ENCODE assay signal across 1 cellular context in the genomic region with DNA sequence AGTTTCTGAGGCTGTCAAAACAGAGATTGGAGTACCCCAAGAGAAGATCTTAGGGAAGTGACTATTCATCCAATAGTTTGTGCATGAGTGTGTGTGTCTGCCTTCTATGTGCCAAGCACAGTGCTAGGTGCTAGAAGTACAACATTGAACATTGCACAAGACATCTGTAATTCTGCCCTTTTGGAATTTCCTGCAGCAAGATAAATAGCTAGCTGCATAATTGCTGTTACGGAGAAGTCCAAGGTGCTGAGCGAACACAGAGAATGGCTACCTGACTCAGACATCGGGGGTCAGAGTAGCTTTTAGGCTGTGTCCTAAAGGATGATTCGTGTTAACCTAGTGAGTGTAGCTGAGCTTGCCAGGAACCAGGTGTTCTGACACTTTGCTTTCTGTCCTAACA.
TF ChIP-seq lines count a peak whose summit lies in the region.

No MANE protein-coding gene starts in this region.

TF ChIP-seq in HepG2, 621 proteins besides CTCF, POLR2A, EP300 and RAD21 (continued from another document):
- TF ChIP-seq, protein P1, sequence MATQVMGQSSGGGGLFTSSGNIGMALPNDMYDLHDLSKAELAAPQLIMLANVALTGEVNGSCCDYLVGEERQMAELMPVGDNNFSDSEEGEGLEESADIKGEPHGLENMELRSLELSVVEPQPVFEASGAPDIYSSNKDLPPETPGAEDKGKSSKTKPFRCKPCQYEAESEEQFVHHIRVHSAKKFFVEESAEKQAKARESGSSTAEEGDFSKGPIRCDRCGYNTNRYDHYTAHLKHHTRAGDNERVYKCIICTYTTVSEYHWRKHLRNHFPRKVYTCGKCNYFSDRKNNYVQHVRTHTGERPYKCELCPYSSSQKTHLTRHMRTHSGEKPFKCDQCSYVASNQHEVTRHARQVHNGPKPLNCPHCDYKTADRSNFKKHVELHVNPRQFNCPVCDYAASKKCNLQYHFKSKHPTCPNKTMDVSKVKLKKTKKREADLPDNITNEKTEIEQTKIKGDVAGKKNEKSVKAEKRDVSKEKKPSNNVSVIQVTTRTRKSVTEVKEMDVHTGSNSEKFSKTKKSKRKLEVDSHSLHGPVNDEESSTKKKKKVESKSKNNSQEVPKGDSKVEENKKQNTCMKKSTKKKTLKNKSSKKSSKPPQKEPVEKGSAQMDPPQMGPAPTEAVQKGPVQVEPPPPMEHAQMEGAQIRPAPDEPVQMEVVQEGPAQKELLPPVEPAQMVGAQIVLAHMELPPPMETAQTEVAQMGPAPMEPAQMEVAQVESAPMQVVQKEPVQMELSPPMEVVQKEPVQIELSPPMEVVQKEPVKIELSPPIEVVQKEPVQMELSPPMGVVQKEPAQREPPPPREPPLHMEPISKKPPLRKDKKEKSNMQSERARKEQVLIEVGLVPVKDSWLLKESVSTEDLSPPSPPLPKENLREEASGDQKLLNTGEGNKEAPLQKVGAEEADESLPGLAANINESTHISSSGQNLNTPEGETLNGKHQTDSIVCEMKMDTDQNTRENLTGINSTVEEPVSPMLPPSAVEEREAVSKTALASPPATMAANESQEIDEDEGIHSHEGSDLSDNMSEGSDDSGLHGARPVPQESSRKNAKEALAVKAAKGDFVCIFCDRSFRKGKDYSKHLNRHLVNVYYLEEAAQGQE (IDR thresholded peaks at IDR 0.05; ENCODE audit: borderline replicate concordance in 1 of 2, low read depth in 1 of 2, low read length in 2 of 2), result peak in 1 of 2 experiments; percentile 58; a peak in 2 of 4 replicates
